Comparison of ENCODE assay signal across 4 cellular contexts in genomic region chr2:130611140-130611539, GRCh38. TPM values are rescaled to one million over a fixed set of nuclear protein-coding genes. Genes with fewer than 3 reads are reported as not detected.
"Had no signal": no experiment of that assay in that cellular context is flagged by ENCODE, and none has a peak within 500 bp of the region (broad histone marks: within the 10 kb centered on the region; RNA-seq: fewer than 3 reads in every experiment).

POTEJ (plus strand) TSS chr2:130611440; CDS start chr2:130611533, 93 bp downstream.

RNA-seq across cellular contexts. Expression of gene POTEJ, which starts in this region (rescaled TPM):
- total RNA-seq: LHCN-M2, M059J, MCF 10A, NCI-H460 had no signal
